In genomic region chr1:31764307-31765040, GRCh38 we compare ENCODE assay signal across 8 cellular contexts. TPM values are rescaled to one million over a fixed set of nuclear protein-coding genes. Genes with fewer than 3 reads are reported as not detected.
A peak's percentile ranks its signal among the peaks of the same experiment; 100 is the strongest.
DNase-seq lines count a peak whose midpoint lies in the region; ATAC-seq, FAIRE-seq and TF ChIP-seq lines count a peak whose summit lies in the region.

A gene with protein sequence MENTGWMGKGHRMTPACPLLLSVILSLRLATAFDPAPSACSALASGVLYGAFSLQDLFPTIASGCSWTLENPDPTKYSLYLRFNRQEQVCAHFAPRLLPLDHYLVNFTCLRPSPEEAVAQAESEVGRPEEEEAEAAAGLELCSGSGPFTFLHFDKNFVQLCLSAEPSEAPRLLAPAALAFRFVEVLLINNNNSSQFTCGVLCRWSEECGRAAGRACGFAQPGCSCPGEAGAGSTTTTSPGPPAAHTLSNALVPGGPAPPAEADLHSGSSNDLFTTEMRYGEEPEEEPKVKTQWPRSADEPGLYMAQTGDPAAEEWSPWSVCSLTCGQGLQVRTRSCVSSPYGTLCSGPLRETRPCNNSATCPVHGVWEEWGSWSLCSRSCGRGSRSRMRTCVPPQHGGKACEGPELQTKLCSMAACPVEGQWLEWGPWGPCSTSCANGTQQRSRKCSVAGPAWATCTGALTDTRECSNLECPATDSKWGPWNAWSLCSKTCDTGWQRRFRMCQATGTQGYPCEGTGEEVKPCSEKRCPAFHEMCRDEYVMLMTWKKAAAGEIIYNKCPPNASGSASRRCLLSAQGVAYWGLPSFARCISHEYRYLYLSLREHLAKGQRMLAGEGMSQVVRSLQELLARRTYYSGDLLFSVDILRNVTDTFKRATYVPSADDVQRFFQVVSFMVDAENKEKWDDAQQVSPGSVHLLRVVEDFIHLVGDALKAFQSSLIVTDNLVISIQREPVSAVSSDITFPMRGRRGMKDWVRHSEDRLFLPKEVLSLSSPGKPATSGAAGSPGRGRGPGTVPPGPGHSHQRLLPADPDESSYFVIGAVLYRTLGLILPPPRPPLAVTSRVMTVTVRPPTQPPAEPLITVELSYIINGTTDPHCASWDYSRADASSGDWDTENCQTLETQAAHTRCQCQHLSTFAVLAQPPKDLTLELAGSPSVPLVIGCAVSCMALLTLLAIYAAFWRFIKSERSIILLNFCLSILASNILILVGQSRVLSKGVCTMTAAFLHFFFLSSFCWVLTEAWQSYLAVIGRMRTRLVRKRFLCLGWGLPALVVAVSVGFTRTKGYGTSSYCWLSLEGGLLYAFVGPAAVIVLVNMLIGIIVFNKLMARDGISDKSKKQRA (N-terminal part only) (minus strand): TSS chr1:31764340. CDS start chr1:31757221, 7,119 bp downstream.

- no peak for TF ChIP-seq POLR2A in GM12892 (IDR thresholded peaks at IDR 0.05; ENCODE audit: low read depth, low read length)

- H3K4me3 Mint-ChIP-seq in stimulated activated naive CD8-positive, alpha-beta T cell treated with anti-CD3 and anti-CD28 coated beads, Interleukin-15, Interleukin-2, amounts not matched to agents 100 ng/mL and 50 ng/mL, for 24 hours, result peak within 1 kb of the TSS; percentile 66

- H3K27ac ChIP-seq in RWPE2 (ENCODE audit: poor library complexity, severe bottlenecking) (no peak within 1 kb of the TSS), coronary artery (peak within 1 kb of the TSS in 1 of 2 donors; percentile 36)

- no peaks in the 10 kb centered on the region for H3K9me3 ChIP-seq in RWPE2 (ENCODE audit: severe bottlenecking)

- no peaks in the 10 kb centered on the region for H3K9me3 Mint-ChIP-seq in stimulated activated naive CD8-positive, alpha-beta T cell treated with anti-CD3 and anti-CD28 coated beads, Interleukin-15, Interleukin-2, amounts not matched to agents 100 ng/mL and 50 ng/mL, for 24 hours

- no peak for DNase-seq in stimulated activated naive CD8-positive, alpha-beta T cell treated with anti-CD3 and anti-CD28 coated beads, Interleukin-15, Interleukin-2, amounts not matched to agents 100 U/mL and 50 U/mL, for 24 hours
- DNase-seq in RWPE2 (ENCODE audit: low spot score) (no peak), coronary artery (ENCODE audit: low spot score) (no peak), midbrain (lab: John Stamatoyannopoulos, UW) (peak; percentile 21), GM12892 (ENCODE audit: insufficient read length) (no peak), NCI-H524 treated with DMSO at 0.1 percent for 48 hours (lab: John Stamatoyannopoulos, UW) (no peak)
- DNase-seq in activated CD4-positive, alpha-beta T cell treated with anti-CD3 and anti-CD28 coated beads for 1 hour, result no peak

- peak; percentile 31 for TF ChIP-seq CTCF in RWPE2 (IDR thresholded peaks at IDR 0.05; ENCODE audit: poor library complexity, severe bottlenecking)
- TF ChIP-seq CTCF in coronary artery (IDR thresholded peaks at IDR 0.05), result no peak

- H3K27ac Mint-ChIP-seq in stimulated activated naive CD8-positive, alpha-beta T cell treated with anti-CD3 and anti-CD28 coated beads, Interleukin-15, Interleukin-2, amounts not matched to agents 100 ng/mL and 50 ng/mL, for 24 hours, result no peak within 1 kb of the TSS

- peaks cover 4% of the 10 kb centered on the region for H3K27me3 ChIP-seq in RWPE2 (ENCODE audit: insufficient read depth, poor library complexity, severe bottlenecking)

- no peak for FAIRE-seq in GM12892 (lab: Jason Lieb, UNC)

- H3K27me3 Mint-ChIP-seq in stimulated activated naive CD8-positive, alpha-beta T cell treated with anti-CD3 and anti-CD28 coated beads, Interleukin-15, Interleukin-2, amounts not matched to agents 100 ng/mL and 50 ng/mL, for 24 hours, result peaks cover 15% of the 10 kb centered on the region

- H3K4me1 ChIP-seq in RWPE2 (ENCODE audit: insufficient read depth, poor library complexity, severe bottlenecking), result peaks cover 12% of the 10 kb centered on the region

- H3K4me1 Mint-ChIP-seq in stimulated activated naive CD8-positive, alpha-beta T cell treated with anti-CD3 and anti-CD28 coated beads, Interleukin-15, Interleukin-2, amounts not matched to agents 100 ng/mL and 50 ng/mL, for 24 hours (ENCODE audit: low read depth), result peaks cover 40% of the 10 kb centered on the region

- H3K4me3 ChIP-seq in RWPE2 (ENCODE audit: severe bottlenecking) (peak within 1 kb of the TSS; percentile 40), coronary artery (peak within 1 kb of the TSS; percentile 84)

- H3K36me3 ChIP-seq in RWPE2 (ENCODE audit: low read depth), result no peaks in the 10 kb centered on the region

- no peaks in the 10 kb centered on the region for H3K36me3 Mint-ChIP-seq in stimulated activated naive CD8-positive, alpha-beta T cell treated with anti-CD3 and anti-CD28 coated beads, Interleukin-15, Interleukin-2, amounts not matched to agents 100 ng/mL and 50 ng/mL, for 24 hours (ENCODE audit: low read depth)

- no peak for ATAC-seq in stimulated activated naive CD8-positive, alpha-beta T cell treated with anti-CD3 and anti-CD28 coated beads, Interleukin-15, Interleukin-2, amounts not matched to agents 100 U/mL and 50 U/mL, for 24 hours
- ATAC-seq in RWPE2 (ENCODE audit: low read depth), result no peak

RNA-seq across cellular contexts. Expression of the gene that starts here (rescaled TPM):
- 0.08 TPM for polyA plus RNA-seq in GM12892 (2012; ENCODE audit: missing spikeins)
